10 cellular contexts compared by ENCODE assay signal in genomic region chr9:33329117-33329563, GRCh38. TPM values are rescaled to one million over a fixed set of nuclear protein-coding genes. Genes with fewer than 3 reads are reported as not detected.
DNase-seq lines count a peak whose midpoint lies in the region; ATAC-seq and TF ChIP-seq lines count a peak whose summit lies in the region.
"Had no signal": no experiment of that assay in that cellular context is flagged by ENCODE, and none has a peak within 500 bp of the region (broad histone marks: within the 10 kb centered on the region; RNA-seq: fewer than 3 reads in every experiment).

No MANE protein-coding gene starts in this region.

- H3K27ac ChIP-seq in PC-3 (ENCODE audit: low read length): peak overlapping the region; percentile 94

- no peaks in the 10 kb centered on the region for H4K20me1 ChIP-seq in PC-3 (ENCODE audit: low read length)

- 0 out of 2 replicates have a peak, but pooled peaks cover 3% of the 10 kb centered on the region for H3K79me2 ChIP-seq in PC-3 (ENCODE audit: low read length)

- POLR2A ChIA-PET in PC-3 (lab: Charles Lee; ENCODE audit: unreplicated experiment): no interaction called here

- no peaks in the 10 kb centered on the region for H3K9me3 Mint-ChIP-seq in stimulated activated memory B cell treated with anti-CD40 and anti-IgM and Interleukin-4, amounts not matched to agents 10 μg/mL and 1 μg/mL and 100 μg/mL, for 72 hours

- peak overlapping the region; percentile 60; the same call in 1 of the 2 replicates for H3K4me2 ChIP-seq in PC-3 (ENCODE audit: low read length)

- H3K9me2 ChIP-seq in PC-3 (replicated peaks; ENCODE audit: low read length): no peaks in the 10 kb centered on the region

- H3K27me3 ChIP-seq in PC-3 (ENCODE audit: low read length) (no peaks in the 10 kb centered on the region), BE2C (no peaks in the 10 kb centered on the region)

- no peak overlapping the region for H3K27ac Mint-ChIP-seq in stimulated activated memory B cell treated with anti-CD40 and anti-IgM and Interleukin-4, amounts not matched to agents 10 μg/mL and 1 μg/mL and 100 μg/mL, for 72 hours

- no peaks in the 10 kb centered on the region for H3K27me3 Mint-ChIP-seq in stimulated activated memory B cell treated with anti-CD40 and anti-IgM and Interleukin-4, amounts not matched to agents 10 μg/mL and 1 μg/mL and 100 μg/mL, for 72 hours

- H3K36me3 ChIP-seq in PC-3 (ENCODE audit: low read depth, low read length) (peaks cover 27% of the 10 kb centered on the region), BE2C (peaks cover 64% of the 10 kb centered on the region)

- CTCF ChIA-PET in PC-3 (lab: Charles Lee): no interaction called here

- H3F3A ChIP-seq in PC-3 (ENCODE audit: low read length, unreplicated experiment): peaks cover 3% of the 10 kb centered on the region

- peaks cover 73% of the 10 kb centered on the region for H3K36me3 Mint-ChIP-seq in stimulated activated memory B cell treated with anti-CD40 and anti-IgM and Interleukin-4, amounts not matched to agents 10 μg/mL and 1 μg/mL and 100 μg/mL, for 72 hours

- ATAC-seq in PC-3: peak; percentile 91
- peak; percentile 98 for ATAC-seq in esophagus mucosa
- ATAC-seq in omental fat pad (ENCODE audit: low FRiP score): peak; percentile 94
- ATAC-seq in stimulated activated memory B cell treated with anti-CD40 and anti-IgM and Interleukin-4, amounts not matched to agents 10 μg/mL and 1 μg/mL and 100 μg/mL, for 72 hours: no peak

- DNase-seq in AG20443 (ENCODE audit: low spot score) (peak; percentile 77), PC-3 (peak; percentile 98), omental fat pad (ENCODE audit: low spot score) (no peak), KG1 (lab: John Stamatoyannopoulos, UW) (no peak), NCI-H1092 treated with DMSO at 0.1 percent for 48 hours (lab: John Stamatoyannopoulos, UW) (no peak), BE2C (no peak)
- DNase-seq: activated CD8-positive, alpha-beta memory T cell treated with anti-CD3 and anti-CD28 coated beads, Interleukin-2, amount 50 U/mL, for 4 hours; NCI-H69 had no signal

- peak overlapping the region; percentile 70 for H3K9ac ChIP-seq in PC-3 (ENCODE audit: low read length)

- no peaks in the 10 kb centered on the region for H3K4me1 Mint-ChIP-seq in stimulated activated memory B cell treated with anti-CD40 and anti-IgM and Interleukin-4, amounts not matched to agents 10 μg/mL and 1 μg/mL and 100 μg/mL, for 72 hours

- BruUV-seq in PC-3 (replicated peaks; lab: Mats Ljungman, UMichigan): no TSS peak

- TF ChIP-seq CTCF in PC-3 (conservative IDR thresholded peaks at IDR 0.05; ENCODE audit: low read depth, low read length) (no peak), omental fat pad (IDR thresholded peaks at IDR 0.05) (no peak), BE2C (IDR thresholded peaks at IDR 0.05; ENCODE audit: low read depth, low read length) (no peak)

- intact Hi-C loops in PC-3 (cut with micrococcal nuclease): loop anchor here (1.0 to 2.0 kb wide), 2 partner anchors 9 to 38 kb away; partner anchors contain the start of gene NFX1

- H3K9me3 ChIP-seq in PC-3 (ENCODE audit: low read length): no peaks in the 10 kb centered on the region
- no peaks in the 10 kb centered on the region for H3K9me3 ChIP-seq in BE2C

- H3K4me3 ChIP-seq in PC-3 (ENCODE audit: low read length) (no peak overlapping the region), BE2C (ENCODE audit: low read depth, low read length) (no peak overlapping the region)

- H2AFZ ChIP-seq in PC-3 (ENCODE audit: low read length): no peak overlapping the region

- H3K4me3 Mint-ChIP-seq in stimulated activated memory B cell treated with anti-CD40 and anti-IgM and Interleukin-4, amounts not matched to agents 10 μg/mL and 1 μg/mL and 100 μg/mL, for 72 hours: no peak overlapping the region

- H3K4me1 ChIP-seq in PC-3 (ENCODE audit: insufficient read depth, low read length): peaks cover 32% of the 10 kb centered on the region
- no peaks in the 10 kb centered on the region for H3K4me1 ChIP-seq in BE2C

RNA-seq across cellular contexts. Expression of gene NFX1, which starts 38.8 kb away (rescaled TPM):
- 12.5 and 15.4 TPM in 2 replicates for total RNA-seq in PC-3 (2014; rRNA removed)
- 26.6 TPM for total RNA-seq in esophagus mucosa
- 10 to 100 TPM; 31.4 to 37.4 (median 34.9) TPM for total RNA-seq in omental fat pad
- 30.2 TPM for polyA plus RNA-seq in BE2C (2012; ENCODE audit: insufficient read depth, insufficient read length, low read depth)

Comparison
In these comparisons a context has a peak if more than half of its experiments do, and no peak if none do; other contexts are left out.
1. DNase-seq: peak in AG20443 (single experiment) and PC-3 (single experiment); none in omental fat pad (single experiment), KG1 (single experiment), NCI-H1092 treated with DMSO at 0.1 percent for 48 hours (single experiment) and BE2C (single experiment).